In genomic region chr4:1579834-1580686, GRCh38 we compare ENCODE assay signal across 8 cellular contexts.
DNase-seq lines count a peak whose midpoint lies in the region; ATAC-seq and TF ChIP-seq lines count a peak whose summit lies in the region.

No MANE protein-coding gene starts in this region.

- H3K36me3 ChIP-seq in gastroesophageal sphincter (no peaks in the 10 kb centered on the region), osteoblast (ENCODE audit: insufficient read depth, low read length) (no peaks in the 10 kb centered on the region), thymus (ENCODE audit: control insufficient read depth, insufficient read depth) (no peaks in the 10 kb centered on the region)

- DNase-seq in GM10266 (ENCODE audit: extremely low spot score) (peak; percentile 96), RPMI7951 (ENCODE audit: low read depth) (peak; percentile 69), osteoblast (ENCODE audit: insufficient read length, low spot score, missing footprints) (peak; percentile 99)
- DNase-seq in activated effector memory CD4-positive, alpha-beta T cell treated with Interleukin-2 at 50 U/mL for 16 hours, result peak; percentile 81

- ATAC-seq in HG03108 (IDR thresholded peaks at IDR 0.05; ENCODE audit: unreplicated experiment), result peak; percentile 28
- peak; percentile 81 for ATAC-seq in gastroesophageal sphincter
- no peak for ATAC-seq in HG02938 (IDR thresholded peaks at IDR 0.05; ENCODE audit: unreplicated experiment)

- H3K27ac ChIP-seq in gastroesophageal sphincter, result peak overlapping the region; percentile 10 to 93 (median 83)
- peak overlapping the region; percentile 11 for H3K27ac ChIP-seq in osteoblast (ENCODE audit: low read depth, low read length)
- peak overlapping the region; percentile 53 for H3K27ac ChIP-seq in thymus (ENCODE audit: low read depth)

- peak; percentile 22 to 50 for TF ChIP-seq POLR2A in gastroesophageal sphincter (IDR thresholded peaks at IDR 0.05)

- H3K27me3 ChIP-seq in gastroesophageal sphincter (peaks cover 43% of the 10 kb centered on the region), osteoblast (ENCODE audit: insufficient read depth, low read length) (no peaks in the 10 kb centered on the region), thymus (ENCODE audit: control insufficient read depth, insufficient read depth) (peaks cover 5% of the 10 kb centered on the region)

- 0 to 20% methylated on average over 1 to 8 of the region's 52 CpGs for WGBS in gastroesophageal sphincter (ENCODE audit: low coverage in 1 of 2), 2 donors
- WGBS in thymus, result 1% methylated on average over 52 of the region's 52 CpGs

- no peak for TF ChIP-seq EP300 in gastroesophageal sphincter (IDR thresholded peaks at IDR 0.05)

- H3K9me3 ChIP-seq in gastroesophageal sphincter, result no peaks in the 10 kb centered on the region
- H3K9me3 ChIP-seq in osteoblast (ENCODE audit: low read depth, low read length), result no peaks in the 10 kb centered on the region
- H3K9me3 ChIP-seq in thymus (ENCODE audit: control insufficient read depth), result peaks cover 2% of the 10 kb centered on the region

- H3K4me3 ChIP-seq in gastroesophageal sphincter (peak overlapping the region; percentile 39 to 74), osteoblast (ENCODE audit: insufficient read depth, low read length) (peak overlapping the region; percentile 81), thymus (ENCODE audit: low read length) (peak overlapping the region; percentile 56)

- no peak for TF ChIP-seq CTCF in GM10266 (IDR thresholded peaks at IDR 0.05; ENCODE audit: control insufficient read depth, insufficient read depth, low read depth, missing control alignments)
- no peak for TF ChIP-seq CTCF in gastroesophageal sphincter (IDR thresholded peaks at IDR 0.05)
- TF ChIP-seq CTCF in osteoblast (IDR thresholded peaks at IDR 0.05; ENCODE audit: extremely low read depth, low read depth, low read length), result no peak

- peak overlapping the region; percentile 83 for H3K4me2 ChIP-seq in osteoblast (ENCODE audit: insufficient read depth, low read length)

- H3K4me1 ChIP-seq in gastroesophageal sphincter (peaks cover 0 to 31% (median 7%) of the 10 kb centered on the region in 3 donors), osteoblast (ENCODE audit: insufficient read depth, low read length) (peaks cover 5% of the 10 kb centered on the region), thymus (ENCODE audit: control insufficient read depth, insufficient read depth, low read length) (no peaks in the 10 kb centered on the region)

- H4K20me1 ChIP-seq in osteoblast (ENCODE audit: insufficient read depth, low read length), result no peaks in the 10 kb centered on the region

- H2AFZ ChIP-seq in osteoblast (ENCODE audit: low read length), result peak overlapping the region; percentile 92

- H3K79me2 ChIP-seq in osteoblast (ENCODE audit: insufficient read depth, low read length), result no peaks in the 10 kb centered on the region

Comparison
In these comparisons a context has a peak if more than half of its experiments do, and no peak if none do; other contexts are left out.
1. H3K27ac ChIP-seq: peak in every context shown above with its lines; median percentile 83 in gastroesophageal sphincter; 53 in thymus; 11 in osteoblast.